ENCODE assay signal across 11 cellular contexts in the genomic region with DNA sequence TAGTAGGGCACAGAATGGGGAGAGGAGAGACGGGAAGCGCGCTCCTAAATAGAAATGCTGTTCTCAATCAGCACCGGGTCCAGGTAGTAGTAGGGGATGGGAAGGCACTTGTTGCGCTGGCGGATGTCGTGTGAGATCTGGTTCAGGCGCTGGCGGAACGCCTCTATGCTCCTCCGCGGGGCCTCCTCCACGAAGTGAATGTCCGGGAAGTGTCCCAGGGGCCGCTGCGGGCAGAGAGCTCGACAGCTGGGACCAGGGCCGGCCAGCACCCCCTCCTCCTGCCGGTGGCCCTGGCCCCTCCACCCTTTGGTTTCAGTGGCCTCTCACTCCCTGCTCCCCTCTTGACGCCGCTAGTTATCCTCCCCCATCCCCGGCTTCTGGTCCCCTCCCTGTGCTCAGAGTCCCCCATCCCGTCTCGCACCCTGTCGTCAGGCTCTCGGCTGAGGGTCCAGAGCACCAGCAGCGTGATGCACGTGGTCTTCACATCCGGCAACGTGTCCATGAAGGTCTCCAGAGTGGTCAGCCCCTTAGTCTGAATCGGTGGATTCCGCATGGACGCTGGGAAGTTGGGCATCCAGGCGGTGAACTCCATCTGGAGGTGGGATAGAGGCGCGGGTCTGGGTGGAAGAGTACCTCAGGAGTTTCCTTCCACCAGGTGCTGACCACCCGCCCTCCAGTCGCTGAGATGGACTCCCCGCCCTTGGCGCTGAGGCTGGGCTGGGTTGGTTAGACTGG. TPM values are rescaled to one million over a fixed set of nuclear protein-coding genes. Genes with fewer than 3 reads are reported as not detected.
A peak's percentile ranks its signal among the peaks of the same experiment; 100 is the strongest.
DNase-seq lines count a peak whose midpoint lies in the region; ATAC-seq and TF ChIP-seq lines count a peak whose summit lies in the region.
"Had no signal": no experiment of that assay in that cellular context is flagged by ENCODE, and none has a peak within 500 bp of the region (broad histone marks: within the 10 kb centered on the region; RNA-seq: fewer than 3 reads in every experiment).

No MANE protein-coding gene starts in this region.

- no peak for TF ChIP-seq CTCF in ascending aorta (IDR thresholded peaks at IDR 0.05)

- intact Hi-C loops in ascending aorta (cut with DNase I) = no loop called here

- no peaks in the 10 kb centered on the region for H3K9me3 ChIP-seq in ascending aorta

- H3K27me3 Mint-ChIP-seq in stimulated activated naive B cell treated with anti-CD40 and anti-IgM and Interleukin-4, amounts not matched to agents 10 μg/mL and 1 μg/mL and 100 μg/mL, for 72 hours = peaks cover 49 to 64% of the 10 kb centered on the region in 2 donors

- peaks cover 29 to 46% of the 10 kb centered on the region in 2 donors for H3K4me1 Mint-ChIP-seq in stimulated activated naive B cell treated with anti-CD40 and anti-IgM and Interleukin-4, amounts not matched to agents 10 μg/mL and 1 μg/mL and 100 μg/mL, for 72 hours

- H3K4me3 ChIP-seq in ascending aorta = peak overlapping the region in 1 of 2 donors; percentile 34

- H3K27me3 ChIP-seq in ascending aorta = peaks cover 7% of the 10 kb centered on the region

- no peaks in the 10 kb centered on the region for H3K36me3 ChIP-seq in ascending aorta

- ATAC-seq in stimulated activated naive B cell treated with anti-CD40 and anti-IgM and Interleukin-4, amounts not matched to agents 10 μg/mL and 1 μg/mL and 100 μg/mL, for 72 hours (replicated peaks) = peak in 1 of 2 donors; percentile 18
- ATAC-seq in GM19397 (IDR thresholded peaks at IDR 0.05; ENCODE audit: unreplicated experiment) = no peak
- no peak for ATAC-seq in HG03571 (IDR thresholded peaks at IDR 0.05; ENCODE audit: unreplicated experiment)

- peak overlapping the region; percentile 70 to 78 for H3K4me3 Mint-ChIP-seq in stimulated activated naive B cell treated with anti-CD40 and anti-IgM and Interleukin-4, amounts not matched to agents 10 μg/mL and 1 μg/mL and 100 μg/mL, for 72 hours

- H3K4me1 ChIP-seq in ascending aorta = peaks cover 7 to 11% of the 10 kb centered on the region in 2 donors

- DNase-seq in NCI-H1417 (lab: John Stamatoyannopoulos, UW) (peak in 2 of 3 experiments; percentile 35 to 47), NCI-H1417 treated with DMSO at 0.1 percent for 48 hours (lab: John Stamatoyannopoulos, UW) (no peak), iPS-NIHi7 (ENCODE audit: extremely low spot score) (peak; percentile 43), ascending aorta (ENCODE audit: low spot score in 2 of 2) (no peak)
- DNase-seq in activated effector memory CD4-positive, alpha-beta T cell treated with anti-CD3 and anti-CD28 coated beads, Interleukin-2, amount 50 U/mL, for 16 hours = peak; percentile 74
- DNase-seq in stimulated activated naive B cell treated with anti-CD40 and anti-IgM and Interleukin-4, amounts not matched to agents 10 μg/mL and 1 μg/mL and 100 μg/mL, for 72 hours = no peak

- no peaks in the 10 kb centered on the region for H3K36me3 Mint-ChIP-seq in stimulated activated naive B cell treated with anti-CD40 and anti-IgM and Interleukin-4, amounts not matched to agents 10 μg/mL and 1 μg/mL and 100 μg/mL, for 72 hours

- peak overlapping the region; percentile 75 for H3K27ac Mint-ChIP-seq in stimulated activated naive B cell treated with anti-CD40 and anti-IgM and Interleukin-4, amounts not matched to agents 10 μg/mL and 1 μg/mL and 100 μg/mL, for 72 hours

- no peak overlapping the region for H3K27ac ChIP-seq in ascending aorta

- H3K9me3 Mint-ChIP-seq in stimulated activated naive B cell treated with anti-CD40 and anti-IgM and Interleukin-4, amounts not matched to agents 10 μg/mL and 1 μg/mL and 100 μg/mL, for 72 hours = no peaks in the 10 kb centered on the region

RNA-seq across cellular contexts. Expression of a gene that starts 14.6 kb away (rescaled TPM):
- not detected for total RNA-seq in ascending aorta
- total RNA-seq: cerebellum, mononuclear cell had no signal

RNA-seq across cellular contexts. Expression of a gene that starts 34.0 kb away (rescaled TPM):
- 2.3 TPM for total RNA-seq in ascending aorta
- total RNA-seq: cerebellum had no signal

RNA-seq across cellular contexts. Expression of a gene that starts 45.4 kb away (rescaled TPM):
- not detected for total RNA-seq in ascending aorta
- total RNA-seq: SK-MEL-5 had no signal

RNA-seq across cellular contexts. Expression of a gene that starts 51.0 kb away (rescaled TPM):
- total RNA-seq in ascending aorta = not detected
- total RNA-seq: mononuclear cell, SK-MEL-5 had no signal

Comparison
In these comparisons a context has a peak if more than half of its experiments do, and no peak if none do; other contexts are left out.
1. DNase-seq: peak in NCI-H1417 (2 of 3), activated effector memory CD4-positive, alpha-beta T cell treated with anti-CD3 and anti-CD28 coated beads, Interleukin-2, amount 50 U/mL, for 16 hours (single experiment) and iPS-NIHi7 (single experiment); none in NCI-H1417 treated with DMSO at 0.1 percent for 48 hours (single experiment), stimulated activated naive B cell treated with anti-CD40 and anti-IgM and Interleukin-4, amounts not matched to agents 10 μg/mL and 1 μg/mL and 100 μg/mL, for 72 hours (single experiment) and ascending aorta (0 of 2).